Comparison of ENCODE assay signal across 9 cellular contexts in the genomic region with DNA sequence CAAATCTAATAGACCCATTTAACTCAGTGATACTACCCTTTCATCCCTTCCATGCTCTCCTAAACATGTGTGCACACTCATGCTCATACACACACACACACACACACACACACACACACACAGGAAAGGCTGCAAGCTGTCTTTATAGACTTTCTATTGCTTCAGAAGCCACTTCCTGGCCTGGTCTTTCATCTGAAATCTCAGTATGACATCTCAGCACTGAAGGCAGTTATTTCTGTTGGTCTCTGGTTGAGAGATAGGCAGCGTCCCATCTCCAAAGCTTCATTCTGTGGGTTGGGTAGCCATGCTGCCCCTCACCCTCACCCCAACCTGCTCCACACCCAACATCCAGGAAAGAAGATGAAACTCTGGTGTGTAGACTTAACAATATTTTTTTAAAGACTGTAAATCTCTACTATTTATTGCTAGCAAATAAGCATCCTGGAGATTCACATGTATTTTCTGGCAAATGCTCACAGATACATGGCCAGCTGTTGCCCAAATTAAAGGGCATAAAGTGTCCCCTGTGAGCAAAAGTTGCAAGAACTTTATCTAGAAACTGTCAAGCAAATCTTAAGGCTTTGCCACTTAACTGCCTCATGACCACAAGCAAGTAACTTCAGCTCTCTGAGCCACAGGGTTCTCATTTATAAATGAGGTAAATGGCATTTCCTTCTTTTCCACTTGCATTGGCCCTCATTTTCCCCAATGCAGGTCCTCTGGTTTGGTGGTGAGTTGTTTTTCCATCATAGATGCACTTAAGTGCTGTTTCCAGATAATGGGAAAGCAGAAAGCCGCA.
A peak's percentile ranks its signal among the peaks of the same experiment; 100 is the strongest.
DNase-seq lines count a peak whose midpoint lies in the region; ATAC-seq and TF ChIP-seq lines count a peak whose summit lies in the region.
"Had no signal": no experiment of that assay in that cellular context is flagged by ENCODE, and none has a peak within 500 bp of the region (broad histone marks: within the 10 kb centered on the region; RNA-seq: fewer than 3 reads in every experiment).

No MANE protein-coding gene starts in this region.

- TF ChIP-seq EP300 in suprapubic skin (IDR thresholded peaks at IDR 0.05) = no peak

- no peaks in the 10 kb centered on the region for H3K36me3 Mint-ChIP-seq in activated naive CD8-positive, alpha-beta T cell

- H3K4me1 Mint-ChIP-seq in activated naive CD8-positive, alpha-beta T cell (ENCODE audit: low read depth) = peaks cover 43% of the 10 kb centered on the region

- peak overlapping the region; percentile 82 for H3K27ac Mint-ChIP-seq in activated naive CD8-positive, alpha-beta T cell

- H3K9me3 Mint-ChIP-seq in activated naive CD8-positive, alpha-beta T cell (ENCODE audit: low read depth) = no peaks in the 10 kb centered on the region

- H3K4me3 ChIP-seq in BLaER1 (no peak overlapping the region; the same call in 1 of the 2 replicates), SJCRH30 (no peak overlapping the region), suprapubic skin (no peak overlapping the region), spleen (no peak overlapping the region)
- H3K4me3 ChIP-seq: cardiac muscle cell had no signal

- H3K36me3 ChIP-seq in BLaER1 (peaks cover 20% of the 10 kb centered on the region; the same call in 1 of the 2 replicates), SJCRH30 (no peaks in the 10 kb centered on the region), suprapubic skin (no peaks in the 10 kb centered on the region), spleen (no peaks in the 10 kb centered on the region)
- H3K36me3 ChIP-seq: cardiac muscle cell had no signal

- intact Hi-C loops in spleen (cut with DNase I; ENCODE audit: low total_unique reads) = no loop called here

- DNase-seq in OCI-M1 (lab: John Stamatoyannopoulos, UW) (peak; percentile 77), SJCRH30 (no peak), suprapubic skin (ENCODE audit: low spot score in 2 of 2) (no peak), DMS114 treated with DMSO at 0.1 percent for 48 hours (lab: John Stamatoyannopoulos, UW; ENCODE audit: unreplicated experiment) (no peak), spleen (no peak)

- TF ChIP-seq CTCF in suprapubic skin (IDR thresholded peaks at IDR 0.05) (no peak), spleen (IDR thresholded peaks at IDR 0.05 in 8 of 11, conservative IDR thresholded peaks at IDR 0.05 in 3 of 11) (no peak)

- H3K4me3 Mint-ChIP-seq in activated naive CD8-positive, alpha-beta T cell = peak overlapping the region; percentile 52

- H3K27me3 Mint-ChIP-seq in activated naive CD8-positive, alpha-beta T cell = no peaks in the 10 kb centered on the region

- WGBS in suprapubic skin = 80% methylated on average over 2 of the region's 2 CpGs
- WGBS in spleen, 5 donors = 49 to 64% (median 52%) methylated on average over 2 of the region's 2 CpGs

- peaks cover 75% of the 10 kb centered on the region for H3K4me1 ChIP-seq in BLaER1
- H3K4me1 ChIP-seq in SJCRH30 = no peaks in the 10 kb centered on the region
- no peaks in the 10 kb centered on the region for H3K4me1 ChIP-seq in suprapubic skin
- H3K4me1 ChIP-seq in spleen = peaks cover 0 to 10% (median 0%) of the 10 kb centered on the region in 6 donors

- ATAC-seq in GM21723 (IDR thresholded peaks at IDR 0.05; ENCODE audit: unreplicated experiment) = peak; percentile 90

- TF ChIP-seq POLR2A in suprapubic skin (IDR thresholded peaks at IDR 0.05) = no peak
- TF ChIP-seq POLR2A in spleen (IDR thresholded peaks at IDR 0.05) = no peak

- H4K20me1 ChIP-seq in BLaER1 = no peaks in the 10 kb centered on the region

- H3K9ac ChIP-seq in BLaER1 = peak overlapping the region; percentile 77

- H3K27ac ChIP-seq in BLaER1 (peak overlapping the region; percentile 93), SJCRH30 (no peak overlapping the region), suprapubic skin (no peak overlapping the region), spleen (peak overlapping the region in 4 of 8 donors; percentile 5 to 16 (median 10))
- H3K27ac ChIP-seq: cardiac muscle cell had no signal

- peaks cover 68% of the 10 kb centered on the region for H3K9me3 ChIP-seq in BLaER1
- H3K9me3 ChIP-seq in SJCRH30 (replicated peaks) = no peaks in the 10 kb centered on the region
- no peaks in the 10 kb centered on the region for H3K9me3 ChIP-seq in suprapubic skin
- H3K9me3 ChIP-seq in spleen = no peaks in the 10 kb centered on the region

- H3K4me2 ChIP-seq in BLaER1 = peak overlapping the region; percentile 71

- H3K27me3 ChIP-seq in BLaER1 (no peaks in the 10 kb centered on the region), SJCRH30 (no peaks in the 10 kb centered on the region), suprapubic skin (no peaks in the 10 kb centered on the region), spleen (replicated peaks in 1 of 7) (no peaks in the 10 kb centered on the region)
- H3K27me3 ChIP-seq: cardiac muscle cell had no signal
